9 cellular contexts compared by ENCODE assay signal in genomic region chr13:32472194-32472621, GRCh38. TPM values are rescaled to one million over a fixed set of nuclear protein-coding genes. Genes with fewer than 3 reads are reported as not detected.
DNase-seq lines count a peak whose midpoint lies in the region; ATAC-seq and TF ChIP-seq lines count a peak whose summit lies in the region.
"Had no signal": no experiment of that assay in that cellular context is flagged by ENCODE, and none has a peak within 500 bp of the region (broad histone marks: within the 10 kb centered on the region; RNA-seq: fewer than 3 reads in every experiment).

No MANE protein-coding gene starts in this region.

- H3K27me3 ChIP-seq in GM23248 (replicated peaks; ENCODE audit: insufficient read depth) = no peaks in the 10 kb centered on the region
- no peaks in the 10 kb centered on the region for H3K27me3 ChIP-seq in psoas muscle (ENCODE audit: insufficient read depth in 3 of 3, low read length in 2 of 3)
- H3K27me3 ChIP-seq: neural progenitor cell had no signal

- no peaks in the 10 kb centered on the region for H3K9me2 ChIP-seq in GM23248 (ENCODE audit: insufficient read depth)

- ATAC-seq in GM18909 (IDR thresholded peaks at IDR 0.05; ENCODE audit: poor library complexity, unreplicated experiment) (peak; percentile 76), psoas muscle (no peak)

- TF ChIP-seq CTCF in psoas muscle (IDR thresholded peaks at IDR 0.05) = no peak

- H3K4me3 ChIP-seq in GM23248 (no peak overlapping the region), psoas muscle (no peak overlapping the region)
- H3K4me3 ChIP-seq: neural progenitor cell had no signal

- H3K79me2 ChIP-seq in GM23248 (ENCODE audit: insufficient read depth) = no peaks in the 10 kb centered on the region

- peak overlapping the region; percentile 74 for H3K27ac Mint-ChIP-seq in T-helper 1 cell treated with Interleukin-12 subunit alpha and Interleukin-12 subunit beta and Interleukin-4 antibody, amounts not matched to agents 30 μg/mL and 1 μg/mL, for 36 hours
- H3K27ac Mint-ChIP-seq: neural progenitor cell had no signal

- peaks cover 16% of the 10 kb centered on the region for H3K4me1 Mint-ChIP-seq in T-helper 1 cell treated with Interleukin-12 subunit alpha and Interleukin-12 subunit beta and Interleukin-4 antibody, amounts not matched to agents 30 μg/mL and 1 μg/mL, for 36 hours (ENCODE audit: low read depth)
- H3K4me1 Mint-ChIP-seq: neural progenitor cell had no signal

- H3K9me3 Mint-ChIP-seq in T-helper 1 cell treated with Interleukin-12 subunit alpha and Interleukin-12 subunit beta and Interleukin-4 antibody, amounts not matched to agents 30 μg/mL and 1 μg/mL, for 36 hours = no peaks in the 10 kb centered on the region
- H3K9me3 Mint-ChIP-seq: neural progenitor cell had no signal

- H3K4me1 ChIP-seq in GM23248 (ENCODE audit: insufficient read depth) = peaks cover 15% of the 10 kb centered on the region; the same call in 1 of the 2 replicates
- H3K4me1 ChIP-seq in psoas muscle = peaks cover 48% of the 10 kb centered on the region

- intact Hi-C loops in psoas muscle (cut with DNase I) = loop anchor here in 1 of 2 donors (5.0 kb wide), 1 partner anchor 60 kb away; no protein-coding TSS in a partner anchor

- H3K27ac ChIP-seq in GM23248 = peak overlapping the region; percentile 59
- H3K27ac ChIP-seq in psoas muscle = peak overlapping the region; percentile 54
- H3K27ac ChIP-seq: neural progenitor cell had no signal

- DNase-seq in GM23248 = peak; percentile 21
- no peak for DNase-seq in psoas muscle
- no peak for DNase-seq in NCI-H1105 (lab: John Stamatoyannopoulos, UW)
- DNase-seq in iPS-NIHi11 (ENCODE audit: low spot score) = no peak
- no peak for DNase-seq in activated CD4-positive, CD25-positive, alpha-beta regulatory T cell treated with anti-CD3 and anti-CD28 coated beads, Interleukin-2, amount 50 U/mL, for 72 hours
- no peak for DNase-seq in DMS153 treated with DMSO at 0.1 percent for 48 hours (lab: John Stamatoyannopoulos, UW; ENCODE audit: unreplicated experiment)

- 0 out of 2 replicates have a peak overlapping the region, but pooled peaks have one; percentile 18 for H2AFZ ChIP-seq in GM23248
- H2AFZ ChIP-seq: neural progenitor cell had no signal

- H3K36me3 ChIP-seq in GM23248 (ENCODE audit: low read depth) = no peaks in the 10 kb centered on the region
- H3K36me3 ChIP-seq in psoas muscle (ENCODE audit: insufficient read depth in 1 of 2, low read depth in 1 of 2) = no peaks in the 10 kb centered on the region
- H3K36me3 ChIP-seq: neural progenitor cell had no signal

- H3F3A ChIP-seq in GM23248 (ENCODE audit: insufficient read depth) = peaks cover 13% of the 10 kb centered on the region; the same call in 1 of the 2 replicates

- H3K27me3 Mint-ChIP-seq in T-helper 1 cell treated with Interleukin-12 subunit alpha and Interleukin-12 subunit beta and Interleukin-4 antibody, amounts not matched to agents 30 μg/mL and 1 μg/mL, for 36 hours (ENCODE audit: low read depth) = no peaks in the 10 kb centered on the region

- H3K4me2 ChIP-seq in GM23248 (ENCODE audit: unreplicated experiment) = no peak overlapping the region
- H3K4me2 ChIP-seq: neural progenitor cell had no signal

- peak overlapping the region; percentile 51 for H3K9ac ChIP-seq in GM23248
- H3K9ac ChIP-seq: neural progenitor cell had no signal

- in situ Hi-C loops in GM23248 (cut with MboI) = no loop called here

- H4K20me1 ChIP-seq in GM23248 (ENCODE audit: insufficient read depth) = no peaks in the 10 kb centered on the region

- no peak overlapping the region for H3K4me3 Mint-ChIP-seq in T-helper 1 cell treated with Interleukin-12 subunit alpha and Interleukin-12 subunit beta and Interleukin-4 antibody, amounts not matched to agents 30 μg/mL and 1 μg/mL, for 36 hours
- H3K4me3 Mint-ChIP-seq: neural progenitor cell had no signal

- H3K36me3 Mint-ChIP-seq in T-helper 1 cell treated with Interleukin-12 subunit alpha and Interleukin-12 subunit beta and Interleukin-4 antibody, amounts not matched to agents 30 μg/mL and 1 μg/mL, for 36 hours (ENCODE audit: low read depth) = peaks cover 1% of the 10 kb centered on the region
- H3K36me3 Mint-ChIP-seq: neural progenitor cell had no signal

- H3K9me3 ChIP-seq in GM23248 (ENCODE audit: low read depth) = no peaks in the 10 kb centered on the region
- no peaks in the 10 kb centered on the region for H3K9me3 ChIP-seq in psoas muscle

- 56 to 57% methylated on average over 3 of the region's 3 CpGs for WGBS in GM23248 (ENCODE audit: low coverage in 1 of 2, low lambda C conversion rate in 2 of 2, missing lambda C conversion rate in 2 of 2), 2 experiments
- WGBS in psoas muscle, 3 donors = 27 to 59% (median 33%) methylated on average over 3 of the region's 3 CpGs

RNA-seq across cellular contexts. Expression of gene N4BP2L1, which starts 44.3 kb away (rescaled TPM):
- total RNA-seq in GM23248 (2014; rRNA removed; shearing (Covaris generic)) = 1.1 and 1.2 TPM in 2 replicates
- 0.80 and 1.4 TPM in 2 replicates for polyA plus RNA-seq in GM23248 (2016; fragmentation: Nextera tagmentation; extraction: Ambion mirVana)
- 1 to 10 TPM; 2.7 to 7.3 (median 4.8) TPM for total RNA-seq in psoas muscle
- 1 to 10 TPM; 2.7 to 3.9 (median 3.4) TPM for polyA plus RNA-seq in psoas muscle
